In genomic region chr12:76025601-76026575, GRCh38 we compare ENCODE assay signal across 10 cellular contexts. TPM values are rescaled to one million over a fixed set of nuclear protein-coding genes. Genes with fewer than 3 reads are reported as not detected.
A peak's percentile ranks its signal among the peaks of the same experiment; 100 is the strongest.
DNase-seq lines count a peak whose midpoint lies in the region; ATAC-seq and TF ChIP-seq lines count a peak whose summit lies in the region.
"Had no signal": no experiment of that assay in that cellular context is flagged by ENCODE, and none has a peak within 500 bp of the region (broad histone marks: within the 10 kb centered on the region; RNA-seq: fewer than 3 reads in every experiment).

No MANE protein-coding gene starts in this region.

- H3K9me3 Mint-ChIP-seq in brain = peaks cover 0 to 3% (median 0%) of the 10 kb centered on the region in 5 experiments
- H3K9me3 Mint-ChIP-seq in progenitor cell of endocrine pancreas (ENCODE audit: low read depth) = no peaks in the 10 kb centered on the region

- H3K27ac ChIP-seq in mesodermal cell (ENCODE audit: low read depth, low read length, severe bottlenecking) = peak overlapping the region; percentile 44

- H3K4me1 Mint-ChIP-seq in brain (peaks cover 43% of the 10 kb centered on the region), progenitor cell of endocrine pancreas (ENCODE audit: low read depth) (peaks cover 16% of the 10 kb centered on the region)

- no peak overlapping the region for H3K4me3 ChIP-seq in mesodermal cell (ENCODE audit: extremely low read depth, insufficient read depth, low read length, poor library complexity, severe bottlenecking)
- H3K4me3 ChIP-seq: skin epidermis had no signal

- intact Hi-C loops in sciatic nerve (cut with DNase I) = no loop called here

- 82 to 97% methylated on average over 4 to 6 of the region's 7 CpGs for WGBS in mesodermal cell (ENCODE audit: insufficient coverage in 2 of 2), 2 experiments

- H3K27me3 Mint-ChIP-seq in brain (peaks cover 19% of the 10 kb centered on the region), progenitor cell of endocrine pancreas (no peaks in the 10 kb centered on the region)

- peaks cover 14% of the 10 kb centered on the region for H3K4me1 ChIP-seq in mesodermal cell (ENCODE audit: control insufficient read depth, insufficient read depth, low read length, poor library complexity, severe bottlenecking)

- ATAC-seq in sciatic nerve = no peak

- DNase-seq in ELR (ENCODE audit: low read depth) (peak; percentile 72), M059J (ENCODE audit: low read depth) (peak; percentile 79), NCI-H2227 treated with DMSO at 0.1 percent for 48 hours (lab: John Stamatoyannopoulos, UW) (no peak), sciatic nerve (ENCODE audit: low spot score) (no peak), D341Med (ENCODE audit: low spot score) (no peak), progenitor cell of endocrine pancreas (ENCODE audit: low spot score, unreplicated experiment) (no peak)
- DNase-seq: NCI-H2107 had no signal

- H3K9me3 ChIP-seq in mesodermal cell (ENCODE audit: control insufficient read depth, low read length) = no peaks in the 10 kb centered on the region

- peak overlapping the region; percentile 35 to 85 (median 79) for H3K4me3 Mint-ChIP-seq in brain
- no peak overlapping the region for H3K4me3 Mint-ChIP-seq in progenitor cell of endocrine pancreas (ENCODE audit: low read depth)

- H3K36me3 ChIP-seq in mesodermal cell (ENCODE audit: control insufficient read depth, insufficient read depth, low read length) = peaks cover 34% of the 10 kb centered on the region

- H3K27ac Mint-ChIP-seq in brain (peak overlapping the region in 4 of 5 experiments; percentile 27 to 90 (median 61)), progenitor cell of endocrine pancreas (no peak overlapping the region)

- H3K36me3 Mint-ChIP-seq in brain (peaks cover 35% of the 10 kb centered on the region), progenitor cell of endocrine pancreas (ENCODE audit: insufficient read depth) (peaks cover 14% of the 10 kb centered on the region)

- TF ChIP-seq CTCF in brain (conservative IDR thresholded peaks at IDR 0.05) (no peak), progenitor cell of endocrine pancreas (IDR thresholded peaks at IDR 0.05; ENCODE audit: unreplicated experiment) (no peak)

RNA-seq across cellular contexts. Expression of gene PHLDA1, which starts 5.7 kb away (rescaled TPM):
- total RNA-seq in M059J (2014; rRNA removed; shearing (Covaris generic)) = 65.4 and 101 TPM in 2 replicates
- 11.5 TPM for polyA plus RNA-seq in brain (ENCODE audit: insufficient read depth, low read depth, low replicate concordance)
- 63.2 TPM for polyA plus RNA-seq in mesodermal cell (2013, experiment 1 of 2)
- polyA plus RNA-seq in mesodermal cell (2013, experiment 2 of 2) = 59.5 TPM
- total RNA-seq in sciatic nerve (34.2 TPM), progenitor cell of endocrine pancreas (45.4 and 47.4 TPM in 2 replicates)

RNA-seq across cellular contexts. Expression of gene NAP1L1, which starts 58.6 kb away (rescaled TPM):
- 185 and 260 TPM in 2 replicates for total RNA-seq in M059J (2014; rRNA removed; shearing (Covaris generic))
- polyA plus RNA-seq in brain (ENCODE audit: insufficient read depth, low read depth, low replicate concordance) = 331 TPM
- polyA plus RNA-seq in mesodermal cell (2013, experiment 1 of 2) = 1,118 TPM
- 1,260 TPM for polyA plus RNA-seq in mesodermal cell (2013, experiment 2 of 2)
- 425 TPM for total RNA-seq in sciatic nerve
- 785 and 824 TPM in 2 replicates for total RNA-seq in progenitor cell of endocrine pancreas

Comparison
In these comparisons a context has a peak if more than half of its experiments do, and no peak if none do; other contexts are left out.
1. DNase-seq: peak in ELR (single experiment) and M059J (single experiment); none in NCI-H2227 treated with DMSO at 0.1 percent for 48 hours (single experiment), sciatic nerve (single experiment), D341Med (single experiment) and progenitor cell of endocrine pancreas (single experiment).